In genomic region chr5:23507278-23507685, GRCh38 we compare ENCODE assay signal across 9 cellular contexts. TPM values are rescaled to one million over a fixed set of nuclear protein-coding genes. Genes with fewer than 3 reads are reported as not detected.
DNase-seq lines count a peak whose midpoint lies in the region; ATAC-seq and FAIRE-seq lines count a peak whose summit lies in the region.
"Had no signal": no experiment of that assay in that cellular context is flagged by ENCODE, and none has a peak within 500 bp of the region (broad histone marks: within the 10 kb centered on the region; RNA-seq: fewer than 3 reads in every experiment).

TSS of gene PRDM9 (plus strand) at chr5:23507609. CDS start at chr5:23509034, 1,425 bp downstream.

- no peak for FAIRE-seq in GM19239 (lab: Jason Lieb, UNC)
- FAIRE-seq: A204.1 had no signal

- H3K36me3 Mint-ChIP-seq in activated T-helper 2 cell treated with anti-CD3 and anti-CD28 coated beads, Interferon-gamma antibody, Interleukin-2, Interleukin-4, amounts not matched to agents 10 μg/mL and 5 μg/mL and 100 μg/mL, durations not matched to agents 14 hours and 24 hours and 36 hours (ENCODE audit: low read depth) = no peaks in the 10 kb centered on the region

- H3K9me3 Mint-ChIP-seq in activated T-helper 2 cell treated with anti-CD3 and anti-CD28 coated beads, Interferon-gamma antibody, Interleukin-2, Interleukin-4, amounts not matched to agents 10 μg/mL and 5 μg/mL and 100 μg/mL, durations not matched to agents 14 hours and 24 hours and 36 hours = peaks cover 40% of the 10 kb centered on the region

- DNase-seq in NCI-H146 (lab: John Stamatoyannopoulos, UW) = peak; percentile 59
- DNase-seq in NCI-H146 treated with DMSO at 0.1 percent for 48 hours (lab: John Stamatoyannopoulos, UW; ENCODE audit: unreplicated experiment) = no peak
- peak; percentile 99 to 100 for DNase-seq in SHP77 (lab: John Stamatoyannopoulos, UW)
- DNase-seq in left ventricle myocardium superior = peak; percentile 83
- peak; percentile 15 for DNase-seq in stimulated activated CD4-positive, alpha-beta T cell treated with anti-CD3 and anti-CD28 coated beads, Interleukin-4, amount 100 ng/mL, for 1 hour
- DNase-seq in GM19239 (ENCODE audit: insufficient read length, low spot score) = no peak
- no peak for DNase-seq in activated T-helper 2 cell treated with anti-CD3 and anti-CD28 coated beads, Interferon-gamma antibody, Interleukin-2, Interleukin-4, amounts not matched to agents 10 μg/mL and 5 μg/mL and 100 μg/mL, durations not matched to agents 14 hours and 24 hours and 36 hours (ENCODE audit: low spot score)

- H3K27ac Mint-ChIP-seq in activated T-helper 2 cell treated with anti-CD3 and anti-CD28 coated beads, Interferon-gamma antibody, Interleukin-2, Interleukin-4, amounts not matched to agents 10 μg/mL and 5 μg/mL and 100 μg/mL, durations not matched to agents 14 hours and 24 hours and 36 hours = no peak within 1 kb of the TSS

- intact Hi-C loops in left ventricle myocardium superior (cut with micrococcal nuclease) = no loop called here
- intact Hi-C loops in activated T-helper 2 cell treated with anti-CD3 and anti-CD28 coated beads, Interferon-gamma antibody, Interleukin-2, Interleukin-4, amounts not matched to agents 10 μg/mL and 5 μg/mL and 100 μg/mL, durations not matched to agents 14 hours and 24 hours and 36 hours (cut with micrococcal nuclease) = no loop called here

- H3K4me3 Mint-ChIP-seq in activated T-helper 2 cell treated with anti-CD3 and anti-CD28 coated beads, Interferon-gamma antibody, Interleukin-2, Interleukin-4, amounts not matched to agents 10 μg/mL and 5 μg/mL and 100 μg/mL, durations not matched to agents 14 hours and 24 hours and 36 hours (ENCODE audit: low read depth) = no peak within 1 kb of the TSS

- no peaks in the 10 kb centered on the region for H3K27me3 Mint-ChIP-seq in activated T-helper 2 cell treated with anti-CD3 and anti-CD28 coated beads, Interferon-gamma antibody, Interleukin-2, Interleukin-4, amounts not matched to agents 10 μg/mL and 5 μg/mL and 100 μg/mL, durations not matched to agents 14 hours and 24 hours and 36 hours (ENCODE audit: low read depth)

- ATAC-seq in left ventricle myocardium superior = peak; percentile 98
- no peak for ATAC-seq in GM21737 (IDR thresholded peaks at IDR 0.05; ENCODE audit: unreplicated experiment)

- H3K4me1 Mint-ChIP-seq in activated T-helper 2 cell treated with anti-CD3 and anti-CD28 coated beads, Interferon-gamma antibody, Interleukin-2, Interleukin-4, amounts not matched to agents 10 μg/mL and 5 μg/mL and 100 μg/mL, durations not matched to agents 14 hours and 24 hours and 36 hours (ENCODE audit: low read depth) = no peaks in the 10 kb centered on the region

RNA-seq across cellular contexts. Expression of gene PRDM9, which starts in this region (rescaled TPM):
- total RNA-seq in left ventricle myocardium superior = not detected
- not detected in 2 replicates for total RNA-seq in activated T-helper 2 cell treated with anti-CD3 and anti-CD28 coated beads, Interferon-gamma antibody, Interleukin-2, Interleukin-4, amounts not matched to agents 10 μg/mL and 5 μg/mL and 100 μg/mL, durations not matched to agents 14 hours and 24 hours and 36 hours

Comparison
In these comparisons a context has a peak if more than half of its experiments do, and no peak if none do; other contexts are left out.
1. DNase-seq: peak in NCI-H146 (single experiment), SHP77 (2 of 2) and stimulated activated CD4-positive, alpha-beta T cell treated with anti-CD3 and anti-CD28 coated beads, Interleukin-4, amount 100 ng/mL, for 1 hour (single experiment); none in NCI-H146 treated with DMSO at 0.1 percent for 48 hours (single experiment), GM19239 (single experiment) and activated T-helper 2 cell treated with anti-CD3 and anti-CD28 coated beads, Interferon-gamma antibody, Interleukin-2, Interleukin-4, amounts not matched to agents 10 μg/mL and 5 μg/mL and 100 μg/mL, durations not matched to agents 14 hours and 24 hours and 36 hours (single experiment).
2. Peak in DNase-seq and ATAC-seq in left ventricle myocardium superior; RNA of the gene not detected or under 1 TPM.